8 cellular contexts compared by ENCODE assay signal in the genomic region with DNA sequence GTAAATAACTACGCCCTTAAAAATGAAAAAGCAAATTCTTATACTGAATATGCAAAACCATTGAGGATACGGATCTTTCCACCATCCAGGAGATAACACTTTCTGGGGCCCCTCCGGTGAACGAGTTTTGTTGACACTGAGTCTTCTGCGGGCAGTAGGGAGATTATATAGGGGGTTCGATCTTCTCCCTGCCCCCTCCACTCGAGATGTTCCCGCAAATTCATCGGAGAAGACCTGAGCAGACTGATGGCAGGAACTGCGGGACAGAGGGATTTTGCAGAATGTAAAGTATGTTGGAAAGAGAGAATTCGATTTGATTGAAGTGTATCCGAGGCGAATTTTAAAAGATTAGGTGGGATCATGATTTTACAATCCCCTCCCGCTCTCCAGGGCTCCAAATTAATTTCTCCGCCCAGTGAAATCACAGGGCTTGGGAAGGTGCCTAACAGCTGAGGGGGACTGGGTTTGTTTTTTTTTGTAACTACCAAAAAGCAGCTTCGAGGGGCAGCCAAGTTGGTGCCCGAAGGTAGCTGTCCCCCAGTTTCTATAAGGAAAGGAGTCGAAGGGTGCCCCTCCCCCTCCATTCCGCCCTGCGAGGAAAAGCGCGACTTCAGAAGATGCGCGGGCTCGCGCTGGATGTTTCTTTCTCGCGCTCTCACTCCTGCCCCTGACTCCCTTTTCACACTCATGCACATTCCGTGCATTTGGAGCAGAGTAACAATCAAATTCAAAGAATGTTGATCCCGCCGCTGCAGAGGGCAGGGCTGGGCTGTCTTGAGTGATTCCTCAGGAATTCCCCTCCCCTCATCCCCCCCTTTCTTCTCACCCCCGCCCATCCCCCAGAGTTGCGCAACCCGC. TPM values are rescaled to one million over a fixed set of nuclear protein-coding genes. Genes with fewer than 3 reads are reported as not detected.
DNase-seq lines count a peak whose midpoint lies in the region; ATAC-seq, FAIRE-seq and TF ChIP-seq lines count a peak whose summit lies in the region.

No MANE protein-coding gene starts in this region.

- no peak overlapping the region for H3K27ac Mint-ChIP-seq in neural crest cell (ENCODE audit: unreplicated experiment)

- peak overlapping the region; percentile 71 for H3K4me3 ChIP-seq in PC-3 (ENCODE audit: low read length)
- H3K4me3 ChIP-seq in effector memory CD4-positive, alpha-beta T cell (ENCODE audit: insufficient read depth, low read depth, low read length, poor library complexity, severe bottlenecking), result peak overlapping the region; percentile 44
- H3K4me3 ChIP-seq in small intestine (ENCODE audit: low read depth in 1 of 2, low read length in 2 of 2), result no peak overlapping the region

- TF ChIP-seq CTCF in PC-3 (conservative IDR thresholded peaks at IDR 0.05; ENCODE audit: low read depth, low read length) (no peak), neural crest cell (conservative IDR thresholded peaks at IDR 0.05) (no peak)

- no peaks in the 10 kb centered on the region for H3K79me2 ChIP-seq in PC-3 (ENCODE audit: low read length)

- BruUV-seq in PC-3 (replicated peaks; lab: Mats Ljungman, UMichigan), result no TSS peak

- no peaks in the 10 kb centered on the region for H3K9me3 Mint-ChIP-seq in neural crest cell

- DNase-seq in GM12892 (ENCODE audit: insufficient read length) (peak; percentile 14), PC-3 (peak; percentile 38), neural crest cell (ENCODE audit: low read depth, low spot score) (no peak), ureter (ENCODE audit: low spot score) (no peak), small intestine (no peak), LoVo (ENCODE audit: low spot score) (no peak)
- DNase-seq in effector memory CD4-positive, alpha-beta T cell, result no peak

- peak; percentile 30 for FAIRE-seq in GM12892 (lab: Jason Lieb, UNC)
- no peak for FAIRE-seq in small intestine (lab: Jason Lieb, UNC)

- H3F3A ChIP-seq in PC-3 (ENCODE audit: low read length, unreplicated experiment), result no peaks in the 10 kb centered on the region

- H2AFZ ChIP-seq in PC-3 (ENCODE audit: low read length), result peak overlapping the region; percentile 92

- peaks cover 19% of the 10 kb centered on the region for H3K4me1 ChIP-seq in PC-3 (ENCODE audit: insufficient read depth, low read length)
- peaks cover 10% of the 10 kb centered on the region for H3K4me1 ChIP-seq in effector memory CD4-positive, alpha-beta T cell (ENCODE audit: control insufficient read depth, insufficient read depth, low read length, poor library complexity, severe bottlenecking)
- no peaks in the 10 kb centered on the region for H3K4me1 ChIP-seq in small intestine (ENCODE audit: control insufficient read depth in 2 of 2, insufficient read depth in 1 of 2, low read depth in 1 of 2, low read length in 1 of 2)

- TF ChIP-seq POLR2A in GM12892 (IDR thresholded peaks at IDR 0.05; ENCODE audit: low read depth, low read length), result no peak

- intact Hi-C loops in PC-3 (cut with micrococcal nuclease), result loop anchor here (5.0 to 10.0 kb wide), 2 partner anchors 58 to 145 kb away; a partner anchor contains a TSS

- POLR2A ChIA-PET in PC-3 (lab: Charles Lee; ENCODE audit: unreplicated experiment), result no interaction called here

- H3K4me2 ChIP-seq in PC-3 (ENCODE audit: low read length), result peak overlapping the region; percentile 93

- ATAC-seq in PC-3, result 0 out of 2 replicates have a peak, but pooled peaks have one; percentile 14
- no peak for ATAC-seq in GM21528 (IDR thresholded peaks at IDR 0.05; ENCODE audit: low FRiP score, unreplicated experiment)

- CTCF ChIA-PET in PC-3 (lab: Charles Lee), result no interaction called here

- H3K36me3 Mint-ChIP-seq in neural crest cell (ENCODE audit: low read depth), result no peaks in the 10 kb centered on the region

- no peaks in the 10 kb centered on the region for H3K9me2 ChIP-seq in PC-3 (replicated peaks; ENCODE audit: low read length)

- H3K27me3 ChIP-seq in PC-3 (ENCODE audit: low read length), result no peaks in the 10 kb centered on the region
- no peaks in the 10 kb centered on the region for H3K27me3 ChIP-seq in effector memory CD4-positive, alpha-beta T cell (replicated peaks; ENCODE audit: control insufficient read depth, insufficient read depth, low read length, poor library complexity, severe bottlenecking)
- H3K27me3 ChIP-seq in small intestine (ENCODE audit: control insufficient read depth in 2 of 2, insufficient read depth in 2 of 2, low read length in 2 of 2), result peaks cover 0 to 5% of the 10 kb centered on the region in 2 donors

- H3K27me3 Mint-ChIP-seq in neural crest cell (ENCODE audit: low read depth), result peaks cover 96% of the 10 kb centered on the region

- 1 to 40% (median 12%) methylated on average over 31 to 33 of the region's 34 CpGs for WGBS in small intestine, 3 donors

- H3K27ac ChIP-seq in PC-3 (ENCODE audit: low read length), result no peak overlapping the region
- no peak overlapping the region for H3K27ac ChIP-seq in effector memory CD4-positive, alpha-beta T cell (ENCODE audit: insufficient read depth, low read length, poor library complexity, severe bottlenecking)
- no peak overlapping the region for H3K27ac ChIP-seq in small intestine (ENCODE audit: low read depth in 1 of 2, low read length in 1 of 2)

- H3K36me3 ChIP-seq in PC-3 (ENCODE audit: low read depth, low read length) (no peaks in the 10 kb centered on the region), small intestine (ENCODE audit: control insufficient read depth in 2 of 2, insufficient read depth in 2 of 2, low read length in 2 of 2) (no peaks in the 10 kb centered on the region)
- no peaks in the 10 kb centered on the region for H3K36me3 ChIP-seq in effector memory CD4-positive, alpha-beta T cell (ENCODE audit: control insufficient read depth, insufficient read depth, low read length)

- H3K9ac ChIP-seq in PC-3 (ENCODE audit: low read length), result peak overlapping the region; percentile 16; the same call in 1 of the 2 replicates

- H3K9me3 ChIP-seq in PC-3 (ENCODE audit: low read length), result no peaks in the 10 kb centered on the region
- H3K9me3 ChIP-seq in effector memory CD4-positive, alpha-beta T cell (ENCODE audit: control insufficient read depth, low read length), result no peaks in the 10 kb centered on the region
- H3K9me3 ChIP-seq in small intestine (ENCODE audit: control insufficient read depth, low read depth), result no peaks in the 10 kb centered on the region

- no peaks in the 10 kb centered on the region for H4K20me1 ChIP-seq in PC-3 (ENCODE audit: low read length)

- peak overlapping the region; percentile 84 for H3K4me3 Mint-ChIP-seq in neural crest cell

- H3K4me1 Mint-ChIP-seq in neural crest cell, result peaks cover 16% of the 10 kb centered on the region

RNA-seq across cellular contexts. Expression of a gene that starts 1.2 kb away (rescaled TPM):
- polyA plus RNA-seq in GM12892 (2012; ENCODE audit: missing spikeins), result 0.36 TPM
- not detected in 2 replicates for total RNA-seq in PC-3 (2014; rRNA removed)
- 0.70 and 0.91 TPM in 2 replicates for total RNA-seq in neural crest cell
- total RNA-seq in ureter, result 2.1 TPM
- polyA plus RNA-seq in small intestine, result 1 to 10 TPM in 1 of 3 donors, under 1 TPM in 1, not detected in 1; 0.27 to 1.7 TPM

RNA-seq across cellular contexts. Expression of a gene that starts 51.8 kb away (rescaled TPM):
- polyA plus RNA-seq in GM12892 (2012; ENCODE audit: missing spikeins), result not detected
- not detected in 2 replicates for total RNA-seq in PC-3 (2014; rRNA removed)
- not detected in 2 replicates for total RNA-seq in neural crest cell
- total RNA-seq in ureter, result not detected
- not detected for polyA plus RNA-seq in small intestine

RNA-seq across cellular contexts. Expression of a gene that starts 59.5 kb away (rescaled TPM):
- polyA plus RNA-seq in GM12892 (2012; ENCODE audit: missing spikeins), result 10.7 TPM
- 12.1 and 14.3 TPM in 2 replicates for total RNA-seq in PC-3 (2014; rRNA removed)
- 28.4 and 28.6 TPM in 2 replicates for total RNA-seq in neural crest cell
- 15.2 TPM for total RNA-seq in ureter
- 1 to 10 TPM; 3.8 to 5.8 (median 4.3) TPM for polyA plus RNA-seq in small intestine

Comparison
In these comparisons a context has a peak if more than half of its experiments do, and no peak if none do; other contexts are left out.
1. DNase-seq: peak in GM12892 (single experiment) and PC-3 (single experiment); none in effector memory CD4-positive, alpha-beta T cell (0 of 3), neural crest cell (single experiment), ureter (single experiment), small intestine (single experiment) and LoVo (single experiment).
2. H3K4me3 ChIP-seq: peak in PC-3 (single experiment) and effector memory CD4-positive, alpha-beta T cell (single experiment); none in small intestine (0 of 2).